4 cellular contexts compared by ENCODE assay signal in the genomic region with DNA sequence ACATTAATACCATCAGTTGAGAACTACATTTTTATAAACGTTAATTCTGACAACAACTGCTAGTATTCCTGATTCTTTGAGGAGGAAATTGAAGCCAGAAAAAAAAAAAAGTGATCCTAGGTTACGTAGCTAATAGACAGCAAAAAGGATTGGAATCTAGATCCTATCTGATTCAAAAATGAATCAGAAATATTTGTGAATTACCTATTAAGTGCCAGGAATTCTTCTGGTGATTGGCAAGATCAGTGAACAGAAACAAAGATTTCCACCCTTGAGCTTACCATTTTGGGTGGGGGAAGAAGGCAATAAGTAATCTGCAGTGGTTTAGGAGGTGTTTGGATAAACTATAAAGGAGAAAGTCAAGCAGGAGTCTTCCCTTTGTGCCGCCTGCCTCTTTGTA.
"Had no signal": no experiment of that assay in that cellular context is flagged by ENCODE, and none has a peak within 500 bp of the region (broad histone marks: within the 10 kb centered on the region; RNA-seq: fewer than 3 reads in every experiment).

No MANE protein-coding gene starts in this region.

- H3K27ac Mint-ChIP-seq: H9 had no signal

- DNase-seq: GM23248, H9, HCEC 1CT, IMR-90 had no signal

- H3K4me3 Mint-ChIP-seq: H9 had no signal

- H2AFZ ChIP-seq: GM23248 had no signal

- H3K27ac ChIP-seq: GM23248 had no signal

- H3K4me3 ChIP-seq: GM23248 had no signal

- H3K9me3 Mint-ChIP-seq: H9 had no signal

- H3K9ac ChIP-seq: GM23248 had no signal
